ENCODE assay signal across 8 cellular contexts in the genomic region with DNA sequence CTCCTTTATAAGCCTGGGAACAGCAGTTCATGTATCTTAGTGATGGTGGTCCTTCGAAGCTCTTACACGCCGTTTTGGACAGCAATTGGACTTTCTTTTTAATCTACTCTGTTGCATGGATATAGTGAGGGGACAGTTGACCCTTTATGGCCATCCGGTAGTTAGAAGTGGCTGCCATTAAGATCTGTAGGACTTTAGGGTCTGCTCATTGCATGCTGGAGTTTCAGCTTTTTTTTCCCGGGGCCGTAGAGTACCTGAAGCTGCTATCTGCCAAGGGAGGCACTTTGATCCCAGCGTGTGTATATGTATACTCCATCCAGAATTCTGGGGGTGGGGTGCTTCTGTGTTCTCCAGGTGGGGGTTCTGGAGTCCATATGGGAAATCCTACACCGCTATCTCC. TPM values are rescaled to one million over a fixed set of nuclear protein-coding genes. Genes with fewer than 3 reads are reported as not detected.
DNase-seq lines count a peak whose midpoint lies in the region; TF ChIP-seq lines count a peak whose summit lies in the region.

No MANE protein-coding gene starts in this region.

- CTCF ChIA-PET in PC-9 (lab: Charles Lee) = interaction anchor here (0.6 kb wide), 1 partner anchor 77 kb away, joined by 4 read pairs; no protein-coding TSS in a partner anchor

- peak overlapping the region; percentile 78 for H3K4me3 ChIP-seq in GM12865 (ENCODE audit: low read depth, low read length)
- H3K4me3 ChIP-seq in PC-9 = peak overlapping the region; percentile 97
- no peak overlapping the region for H3K4me3 ChIP-seq in hepatocyte
- H3K4me3 ChIP-seq in sigmoid colon = no peak overlapping the region
- H3K4me3 ChIP-seq in Peyer's patch = no peak overlapping the region

- intact Hi-C loops in PC-9 (cut with micrococcal nuclease; ENCODE audit: unreplicated experiment) (loop anchor here (5.0 to 10.0 kb wide), 2 partner anchors 37 to 274 kb away; a partner anchor contains a TSS), sigmoid colon (cut with DNase I) (loop anchor here (5.0 to 10.0 kb wide), 2 partner anchors 73 to 274 kb away; a partner anchor contains a TSS)

- H3K4me1 ChIP-seq in PC-9 (replicated peaks; ENCODE audit: insufficient read depth) = peaks cover 13% of the 10 kb centered on the region
- peaks cover 39% of the 10 kb centered on the region for H3K4me1 ChIP-seq in hepatocyte (ENCODE audit: insufficient read depth)
- peaks cover 0 to 42% (median 39%) of the 10 kb centered on the region in 4 donors for H3K4me1 ChIP-seq in sigmoid colon
- H3K4me1 ChIP-seq in Peyer's patch = peaks cover 6 to 36% (median 13%) of the 10 kb centered on the region in 4 donors

- no peak overlapping the region for H3K27ac ChIP-seq in PC-9
- H3K27ac ChIP-seq in hepatocyte = no peak overlapping the region
- peak overlapping the region; percentile 90 to 94 (median 93) for H3K27ac ChIP-seq in sigmoid colon
- no peak overlapping the region for H3K27ac ChIP-seq in Peyer's patch

- POLR2A ChIA-PET in PC-9 (lab: Charles Lee; ENCODE audit: unreplicated experiment) = no interaction called here

- H3K4me2 ChIP-seq in PC-9 (peak overlapping the region; percentile 97), hepatocyte (peak overlapping the region; percentile 93)

- no peaks in the 10 kb centered on the region for H3K9me3 ChIP-seq in PC-9 (ENCODE audit: insufficient read depth, low read depth)
- no peaks in the 10 kb centered on the region for H3K9me3 ChIP-seq in hepatocyte (ENCODE audit: low read depth)
- no peaks in the 10 kb centered on the region for H3K9me3 ChIP-seq in sigmoid colon
- no peaks in the 10 kb centered on the region for H3K9me3 ChIP-seq in Peyer's patch

- H4K20me1 ChIP-seq in PC-9 (ENCODE audit: insufficient read depth) (no peaks in the 10 kb centered on the region), hepatocyte (ENCODE audit: insufficient read depth, poor library complexity, severe bottlenecking) (peaks cover 2% of the 10 kb centered on the region)

- TF ChIP-seq CTCF in GM12865 (IDR thresholded peaks at IDR 0.05; ENCODE audit: insufficient read depth, low read depth, low read length, missing control alignments) = no peak
- TF ChIP-seq CTCF in PC-9 (conservative IDR thresholded peaks at IDR 0.05) = no peak
- TF ChIP-seq CTCF in hepatocyte (IDR thresholded peaks at IDR 0.05; ENCODE audit: poor library complexity) = no peak
- TF ChIP-seq CTCF in sigmoid colon (IDR thresholded peaks at IDR 0.05) = no peak
- no peak for TF ChIP-seq CTCF in Peyer's patch (IDR thresholded peaks at IDR 0.05)

- DNase-seq in GM12865 (ENCODE audit: low read depth) (no peak), PC-9 (no peak), hepatocyte (ENCODE audit: low spot score) (no peak), sigmoid colon (no peak), NCI-H1930 (lab: John Stamatoyannopoulos, UW) (no peak), Peyer's patch (no peak), amygdala (lab: John Stamatoyannopoulos, UW) (no peak), T-helper 9 cell (no peak)

- TF ChIP-seq EP300 in sigmoid colon (IDR thresholded peaks at IDR 0.05) = no peak

- H2AFZ ChIP-seq in PC-9 (no peak overlapping the region), hepatocyte (no peak overlapping the region)

- H3K9me2 ChIP-seq in PC-9 (ENCODE audit: insufficient read depth) = no peaks in the 10 kb centered on the region
- H3K9me2 ChIP-seq in hepatocyte (replicated peaks; ENCODE audit: insufficient read depth) = no peaks in the 10 kb centered on the region

- no peaks in the 10 kb centered on the region for H3K27me3 ChIP-seq in PC-9 (ENCODE audit: insufficient read depth, low read depth)
- H3K27me3 ChIP-seq in hepatocyte = no peaks in the 10 kb centered on the region
- no peaks in the 10 kb centered on the region for H3K27me3 ChIP-seq in sigmoid colon
- no peaks in the 10 kb centered on the region for H3K27me3 ChIP-seq in Peyer's patch

- peaks cover 18% of the 10 kb centered on the region for H3K79me2 ChIP-seq in PC-9 (ENCODE audit: low read depth)
- H3K79me2 ChIP-seq in hepatocyte = peaks cover 35% of the 10 kb centered on the region

- H3K36me3 ChIP-seq in PC-9 (ENCODE audit: low read depth) (no peaks in the 10 kb centered on the region), hepatocyte (replicated peaks; ENCODE audit: insufficient read depth, low read depth) (no peaks in the 10 kb centered on the region), sigmoid colon (peaks cover 0 to 22% (median under 1%) of the 10 kb centered on the region in 4 donors), Peyer's patch (peaks cover 0 to 14% (median 0%) of the 10 kb centered on the region in 3 donors)

- no peak for TF ChIP-seq POLR2A in sigmoid colon (IDR thresholded peaks at IDR 0.05)
- TF ChIP-seq POLR2A in Peyer's patch (IDR thresholded peaks at IDR 0.05) = no peak

- H3F3A ChIP-seq in PC-9 (ENCODE audit: insufficient read depth, low read depth) = peaks cover 14% of the 10 kb centered on the region

- 90% methylated on average over 8 of the region's 8 CpGs for WGBS in hepatocyte (ENCODE audit: low lambda C conversion rate, missing lambda C conversion rate)
- WGBS in sigmoid colon, 2 donors = 82 to 90% methylated on average over 8 of the region's 8 CpGs

- no TSS peak for BruUV-seq in PC-9 (replicated peaks; lab: Mats Ljungman, UMichigan)

RNA-seq across cellular contexts. Expression of a gene that starts 1.2 kb away (rescaled TPM):
- total RNA-seq in PC-9 (2021) (14.3 and 22.0 TPM in 2 replicates), hepatocyte (9.1 and 14.1 TPM in 2 replicates), sigmoid colon (10 to 100 TPM in 2 of 4 donors, 1 to 10 TPM in 2; 7.1 to 14.4 (median 10.7) TPM), Peyer's patch (1 to 10 TPM; 3.3 to 5.1 (median 4.2) TPM)
- polyA plus RNA-seq in hepatocyte (12.2 and 15.1 TPM in 2 replicates), sigmoid colon (1 to 10 TPM; 4.2 to 8.6 (median 4.6) TPM)

RNA-seq across cellular contexts. Expression of a gene that starts 1.7 kb away (rescaled TPM):
- total RNA-seq in PC-9 (2021) (159 and 176 TPM in 2 replicates), hepatocyte (49.2 and 66.0 TPM in 2 replicates), sigmoid colon (100 to 1,000 TPM in 3 of 4 donors, 10 to 100 TPM in 1; 92.4 to 206 (median 106) TPM), Peyer's patch (10 to 100 TPM; 28.6 to 75.8 (median 47.8) TPM)
- polyA plus RNA-seq in hepatocyte (147 and 154 TPM in 2 replicates), sigmoid colon (100 to 1,000 TPM in 2 of 3 donors, 10 to 100 TPM in 1; 99.4 to 148 (median 138) TPM)

RNA-seq across cellular contexts. Expression of a gene that starts 4.2 kb away (rescaled TPM):
- total RNA-seq in PC-9 (2021) = 3.1 and 3.4 TPM in 2 replicates
- total RNA-seq in hepatocyte = 59.6 and 73.3 TPM in 2 replicates
- 241 and 328 TPM in 2 replicates for polyA plus RNA-seq in hepatocyte
- 10 to 100 TPM in 3 of 4 donors, 1 to 10 TPM in 1; 6.8 to 19.9 (median 10.5) TPM for total RNA-seq in sigmoid colon
- polyA plus RNA-seq in sigmoid colon = 10 to 100 TPM in 1 of 3 donors, 1 to 10 TPM in 2; 2.4 to 11.4 (median 9.0) TPM
- total RNA-seq in Peyer's patch = 10 to 100 TPM in 3 of 4 donors, 1 to 10 TPM in 1; 3.4 to 29.7 (median 12.9) TPM

RNA-seq across cellular contexts. Expression of a gene that starts 25.0 kb away (rescaled TPM):
- 41.3 and 41.8 TPM in 2 replicates for total RNA-seq in PC-9 (2021)
- total RNA-seq in hepatocyte = 3.3 and 5.9 TPM in 2 replicates
- 10.2 and 11.3 TPM in 2 replicates for polyA plus RNA-seq in hepatocyte
- total RNA-seq in sigmoid colon = 10 to 100 TPM in 1 of 4 donors, 1 to 10 TPM in 3; 6.1 to 11.6 (median 8.5) TPM
- polyA plus RNA-seq in sigmoid colon = 10 to 100 TPM in 1 of 3 donors, 1 to 10 TPM in 2; 5.5 to 19.4 (median 6.0) TPM
- 10 to 100 TPM; 32.1 to 45.6 (median 36.4) TPM for total RNA-seq in Peyer's patch

RNA-seq across cellular contexts. Expression of a gene that starts 29.6 kb away (rescaled TPM):
- 197 and 219 TPM in 2 replicates for total RNA-seq in PC-9 (2021)
- 65.6 and 75.3 TPM in 2 replicates for total RNA-seq in hepatocyte
- 41.2 and 49.4 TPM in 2 replicates for polyA plus RNA-seq in hepatocyte
- total RNA-seq in sigmoid colon = 100 to 1,000 TPM in 3 of 4 donors, 10 to 100 TPM in 1; 97.2 to 147 (median 117) TPM
- polyA plus RNA-seq in sigmoid colon = 10 to 100 TPM; 33.8 to 88.9 (median 47.4) TPM
- 10 to 100 TPM; 36.1 to 99.9 (median 45.1) TPM for total RNA-seq in Peyer's patch

Comparison
In these comparisons a context has a peak if more than half of its experiments do, and no peak if none do; other contexts are left out.
1. H3K4me3 ChIP-seq: peak in GM12865 (single experiment) and PC-9 (single experiment); none in hepatocyte (single experiment), sigmoid colon (0 of 4) and Peyer's patch (0 of 4).
2. H3K27ac ChIP-seq: peak in sigmoid colon (4 of 4); none in PC-9 (single experiment), hepatocyte (single experiment) and Peyer's patch (0 of 4).